Comparison of ENCODE assay signal across 7 cellular contexts in genomic region chr12:53208435-53208834, GRCh38. TPM values are rescaled to one million over a fixed set of nuclear protein-coding genes. Genes with fewer than 3 reads are reported as not detected.
DNase-seq lines count a peak whose midpoint lies in the region; ATAC-seq and TF ChIP-seq lines count a peak whose summit lies in the region.
"Had no signal": no experiment of that assay in that cellular context is flagged by ENCODE, and none has a peak within 500 bp of the region (broad histone marks: within the 10 kb centered on the region; RNA-seq: fewer than 3 reads in every experiment).

No MANE protein-coding gene starts in this region.

- H3K36me3 Mint-ChIP-seq in IgD-negative memory B cell (peaks cover 8% of the 10 kb centered on the region), natural killer cell (no peaks in the 10 kb centered on the region)
- peaks cover 40% of the 10 kb centered on the region for H3K36me3 Mint-ChIP-seq in activated CD8-positive, alpha-beta T cell treated with anti-CD3 and anti-CD28 coated beads for 36 hours (ENCODE audit: low read depth)

- intact Hi-C loops in activated CD8-positive, alpha-beta T cell treated with anti-CD3 and anti-CD28 coated beads for 36 hours (cut with micrococcal nuclease): loop anchor here (5.0 kb wide), 1 partner anchor 51 kb away; no protein-coding TSS in a partner anchor
- intact Hi-C loops in natural killer cell (cut with micrococcal nuclease): loop anchor here (5.0 to 10.0 kb wide), 2 partner anchors 51 to 296 kb away; partner anchors contain the start of genes NPFF and TARBP2

- H3K4me3 Mint-ChIP-seq in IgD-negative memory B cell: peak overlapping the region; percentile 47 to 97 (median 93)
- peak overlapping the region; percentile 6 for H3K4me3 Mint-ChIP-seq in activated CD8-positive, alpha-beta T cell treated with anti-CD3 and anti-CD28 coated beads for 36 hours
- H3K4me3 Mint-ChIP-seq in natural killer cell: peak overlapping the region; percentile 86

- ATAC-seq in activated CD8-positive, alpha-beta T cell treated with anti-CD3 and anti-CD28 coated beads for 36 hours: no peak
- no peak for ATAC-seq in natural killer cell
- no peak for ATAC-seq in GM18870 (IDR thresholded peaks at IDR 0.05; ENCODE audit: unreplicated experiment)

- POLR2A ChIA-PET in activated CD8-positive, alpha-beta T cell treated with anti-CD3 and anti-CD28 coated beads for 36 hours (lab: Charles Lee): interaction anchor here (1.0 to 8.1 kb wide), 10 partner anchors 8 to 112 kb away, joined by 3 to 78 read pairs (median 6); partner anchors contain the start of genes CSAD, ESPL1, RARG and ZNF740

- H3K27me3 Mint-ChIP-seq in IgD-negative memory B cell: no peaks in the 10 kb centered on the region
- no peaks in the 10 kb centered on the region for H3K27me3 Mint-ChIP-seq in activated CD8-positive, alpha-beta T cell treated with anti-CD3 and anti-CD28 coated beads for 36 hours
- no peaks in the 10 kb centered on the region for H3K27me3 Mint-ChIP-seq in natural killer cell (ENCODE audit: low read depth in 2 of 2)

- H3K4me1 Mint-ChIP-seq in IgD-negative memory B cell (peaks cover 26 to 46% (median 37%) of the 10 kb centered on the region in 3 donors), natural killer cell (peaks cover 47 to 71% of the 10 kb centered on the region in 2 donors)
- H3K4me1 Mint-ChIP-seq in activated CD8-positive, alpha-beta T cell treated with anti-CD3 and anti-CD28 coated beads for 36 hours (ENCODE audit: low read depth): peaks cover 63% of the 10 kb centered on the region

- H3K9me3 Mint-ChIP-seq in IgD-negative memory B cell (no peaks in the 10 kb centered on the region), natural killer cell (no peaks in the 10 kb centered on the region)
- no peaks in the 10 kb centered on the region for H3K9me3 Mint-ChIP-seq in activated CD8-positive, alpha-beta T cell treated with anti-CD3 and anti-CD28 coated beads for 36 hours

- CTCF ChIA-PET in activated CD8-positive, alpha-beta T cell treated with anti-CD3 and anti-CD28 coated beads for 36 hours (lab: Charles Lee): interaction anchor here (0.7 to 9.7 kb wide), 14 partner anchors 12 to 266 kb away, joined by 3 to 213 read pairs (median 4); partner anchors contain the start of genes AAAS, CSAD, ESPL1 and ZNF740

- TF ChIP-seq CTCF in activated CD8-positive, alpha-beta T cell treated with anti-CD3 and anti-CD28 coated beads for 36 hours (IDR thresholded peaks at IDR 0.05): no peak
- TF ChIP-seq CTCF in natural killer cell (IDR thresholded peaks at IDR 0.05): no peak

- peak overlapping the region; percentile 39 to 93 (median 91) for H3K27ac Mint-ChIP-seq in IgD-negative memory B cell
- peak overlapping the region; percentile 85 for H3K27ac Mint-ChIP-seq in activated CD8-positive, alpha-beta T cell treated with anti-CD3 and anti-CD28 coated beads for 36 hours
- H3K27ac Mint-ChIP-seq in natural killer cell: peak overlapping the region; percentile 75 to 79

- no peak for DNase-seq in activated CD8-positive, alpha-beta T cell treated with anti-CD3 and anti-CD28 coated beads for 36 hours
- DNase-seq in natural killer cell (no peak), SHP77 treated with DMSO at 0.1 percent for 48 hours (lab: John Stamatoyannopoulos, UW) (no peak), NCI-H69 (lab: John Stamatoyannopoulos, UW) (no peak)
- DNase-seq: NCI-H1105 treated with DMSO at 0.1 percent for 48 hours had no signal

RNA-seq across cellular contexts. Expression of gene ITGB7, which starts 1.4 kb away (rescaled TPM):
- polyA plus RNA-seq in IgD-negative memory B cell: 238 TPM
- 100 to 1,000 TPM; 121 to 137 TPM for total RNA-seq in activated CD8-positive, alpha-beta T cell treated with anti-CD3 and anti-CD28 coated beads for 36 hours
- total RNA-seq in natural killer cell: 100 to 1,000 TPM; 329 to 441 (median 439) TPM

RNA-seq across cellular contexts. Expression of gene RARG, which starts 23.6 kb away (rescaled TPM):
- 4.8 TPM for polyA plus RNA-seq in IgD-negative memory B cell
- total RNA-seq in activated CD8-positive, alpha-beta T cell treated with anti-CD3 and anti-CD28 coated beads for 36 hours: 10 to 100 TPM; 19.7 to 20.3 TPM
- total RNA-seq in natural killer cell: 10 to 100 TPM; 24.0 to 30.6 (median 27.5) TPM

RNA-seq across cellular contexts. Expression of gene CSAD, which starts 27.7 kb away (rescaled TPM):
- polyA plus RNA-seq in IgD-negative memory B cell: 0.58 TPM
- total RNA-seq in activated CD8-positive, alpha-beta T cell treated with anti-CD3 and anti-CD28 coated beads for 36 hours: 10 to 100 TPM; 13.8 to 18.6 TPM
- 10 to 100 TPM; 50.8 to 54.4 (median 53.0) TPM for total RNA-seq in natural killer cell

RNA-seq across cellular contexts. Expression of gene ZNF740, which starts 27.9 kb away (rescaled TPM):
- polyA plus RNA-seq in IgD-negative memory B cell: 5.0 TPM
- total RNA-seq in activated CD8-positive, alpha-beta T cell treated with anti-CD3 and anti-CD28 coated beads for 36 hours: 10 to 100 TPM; 31.3 to 35.9 TPM
- 10 to 100 TPM; 37.1 to 65.9 (median 45.3) TPM for total RNA-seq in natural killer cell

RNA-seq across cellular contexts. Expression of gene ESPL1, which starts 59.7 kb away (rescaled TPM):
- not detected for polyA plus RNA-seq in IgD-negative memory B cell
- total RNA-seq in activated CD8-positive, alpha-beta T cell treated with anti-CD3 and anti-CD28 coated beads for 36 hours: 10 to 100 TPM; 62.1 to 63.4 TPM
- 1 to 10 TPM; 1.9 to 5.8 (median 3.1) TPM for total RNA-seq in natural killer cell

Comparison
In these comparisons a context has a peak if more than half of its experiments do, and no peak if none do; other contexts are left out.
1. H3K4me3 Mint-ChIP-seq: peak in every context shown above with its lines; median percentile 93 in IgD-negative memory B cell; 86 in natural killer cell; 6 in activated CD8-positive, alpha-beta T cell treated with anti-CD3 and anti-CD28 coated beads for 36 hours.